ENCODE assay signal across 8 cellular contexts in genomic region chr10:60777696-60778213, GRCh38. TPM values are rescaled to one million over a fixed set of nuclear protein-coding genes. Genes with fewer than 3 reads are reported as not detected.
DNase-seq lines count a peak whose midpoint lies in the region; ATAC-seq and TF ChIP-seq lines count a peak whose summit lies in the region.

No MANE protein-coding gene starts in this region.

- peak overlapping the region; percentile 93 for H3K4me3 Mint-ChIP-seq in activated T-cell treated with anti-CD3 and anti-CD28 coated beads, Interleukin-2, amount 50 U/mL, for 4 hours
- peak overlapping the region; percentile 100 for H3K4me3 Mint-ChIP-seq in mesothelial cell of epicardium

- no peaks in the 10 kb centered on the region for H3K27me3 Mint-ChIP-seq in activated T-cell treated with anti-CD3 and anti-CD28 coated beads, Interleukin-2, amount 50 U/mL, for 4 hours (ENCODE audit: low read depth)
- H3K27me3 Mint-ChIP-seq in mesothelial cell of epicardium (ENCODE audit: low read depth): no peaks in the 10 kb centered on the region

- TF ChIP-seq POLR2A in adrenal gland (IDR thresholded peaks at IDR 0.05): no peak

- 39 to 43% (median 42%) methylated on average over 9 of the region's 9 CpGs for WGBS in adrenal gland, 4 donors

- TF ChIP-seq CTCF in ascending aorta (IDR thresholded peaks at IDR 0.05): no peak
- TF ChIP-seq CTCF in mesothelial cell of epicardium (IDR thresholded peaks at IDR 0.05; ENCODE audit: unreplicated experiment): no peak
- no peak for TF ChIP-seq CTCF in adrenal gland (IDR thresholded peaks at IDR 0.05)

- H3K36me3 Mint-ChIP-seq in activated T-cell treated with anti-CD3 and anti-CD28 coated beads, Interleukin-2, amount 50 U/mL, for 4 hours (ENCODE audit: insufficient read depth): no peaks in the 10 kb centered on the region
- H3K36me3 Mint-ChIP-seq in mesothelial cell of epicardium: no peaks in the 10 kb centered on the region

- H3K27ac ChIP-seq in ascending aorta (no peak overlapping the region), adrenal gland (no peak overlapping the region)

- no peak for ATAC-seq in activated T-cell treated with anti-CD3 and anti-CD28 coated beads, Interleukin-2, amount 50 U/mL, for 4 hours
- peak; percentile 1 for ATAC-seq in HG03139 (IDR thresholded peaks at IDR 0.05; ENCODE audit: unreplicated experiment)

- DNase-seq in activated T-cell treated with anti-CD3 and anti-CD28 coated beads, Interleukin-2, amount 50 U/mL, for 4 hours: no peak
- DNase-seq in activated T-cell treated with anti-CD3 and anti-CD28 coated beads for 4 hours: no peak
- no peak for DNase-seq in ascending aorta (ENCODE audit: low spot score in 2 of 2)
- no peak for DNase-seq in mesothelial cell of epicardium (ENCODE audit: low spot score in 2 of 2, unreplicated experiment in 2 of 2)
- DNase-seq in NCI-H1105 (lab: John Stamatoyannopoulos, UW): no peak
- no peak for DNase-seq in SIG-M5 (lab: John Stamatoyannopoulos, UW)
- DNase-seq in adrenal gland: no peak

- H3K36me3 ChIP-seq in ascending aorta (no peaks in the 10 kb centered on the region), adrenal gland (replicated peaks in 1 of 2) (no peaks in the 10 kb centered on the region)

- H3K9me3 Mint-ChIP-seq in activated T-cell treated with anti-CD3 and anti-CD28 coated beads, Interleukin-2, amount 50 U/mL, for 4 hours: no peaks in the 10 kb centered on the region
- peaks cover 9% of the 10 kb centered on the region for H3K9me3 Mint-ChIP-seq in mesothelial cell of epicardium

- peaks cover 21% of the 10 kb centered on the region for H3K4me1 Mint-ChIP-seq in activated T-cell treated with anti-CD3 and anti-CD28 coated beads, Interleukin-2, amount 50 U/mL, for 4 hours (ENCODE audit: low read depth)
- H3K4me1 Mint-ChIP-seq in mesothelial cell of epicardium: peaks cover 43% of the 10 kb centered on the region

- H3K4me3 ChIP-seq in ascending aorta: peak overlapping the region; percentile 61 to 73
- peak overlapping the region in 2 of 4 donors; percentile 5 to 74 for H3K4me3 ChIP-seq in adrenal gland

- H3K9me3 ChIP-seq in ascending aorta (no peaks in the 10 kb centered on the region), adrenal gland (replicated peaks in 1 of 3) (no peaks in the 10 kb centered on the region)

- intact Hi-C loops in ascending aorta (cut with DNase I): loop anchor here (10.0 kb wide), 1 partner anchor 333 kb away; no protein-coding TSS in a partner anchor
- intact Hi-C loops in adrenal gland (cut with DNase I): no loop called here

- no peaks in the 10 kb centered on the region for H3K27me3 ChIP-seq in ascending aorta
- no peaks in the 10 kb centered on the region for H3K27me3 ChIP-seq in adrenal gland

- peak overlapping the region; percentile 97 for H3K27ac Mint-ChIP-seq in mesothelial cell of epicardium

- H3K4me1 ChIP-seq in ascending aorta: peaks cover 0 to 8% of the 10 kb centered on the region in 2 donors
- peaks cover 4 to 8% of the 10 kb centered on the region in 2 donors for H3K4me1 ChIP-seq in adrenal gland (replicated peaks in 1 of 2)

RNA-seq across cellular contexts. Expression of gene CDK1, which starts 0.5 kb away (rescaled TPM):
- total RNA-seq in activated T-cell treated with anti-CD3 and anti-CD28 coated beads, Interleukin-2, amount 50 U/mL, for 4 hours: 10 to 100 TPM in 2 of 3 donors, 1 to 10 TPM in 1; 9.6 to 15.0 (median 12.7) TPM
- total RNA-seq in ascending aorta (not detected), mesothelial cell of epicardium (41.9 to 42.4 TPM (median 42.3 TPM) in 3 replicates), adrenal gland (1 to 10 TPM; 1.1 to 5.4 (median 2.4) TPM)
- polyA plus RNA-seq in adrenal gland: 1 to 10 TPM; 1.1 to 4.3 (median 1.5) TPM
